16 cellular contexts compared by ENCODE assay signal in the genomic region with DNA sequence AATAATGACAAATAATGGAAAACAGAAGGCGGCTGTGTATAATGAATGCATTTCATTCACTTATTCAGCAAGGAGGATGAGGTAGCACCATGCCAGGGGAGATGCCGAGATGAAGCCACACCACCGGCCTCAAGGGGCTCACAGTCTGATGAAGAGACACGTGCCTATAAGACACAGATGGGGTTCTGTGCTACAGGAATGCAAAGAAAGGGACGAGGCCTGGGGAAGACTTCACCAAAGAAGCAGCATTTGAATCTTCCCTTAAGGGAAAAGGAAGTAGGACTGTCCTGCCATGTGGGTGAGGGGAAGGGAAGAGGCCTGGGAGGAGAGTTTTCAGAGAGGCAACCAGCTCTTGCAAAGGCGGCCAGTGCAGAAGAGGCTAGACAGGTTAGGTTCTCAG.
DNase-seq lines count a peak whose midpoint lies in the region; ATAC-seq and TF ChIP-seq lines count a peak whose summit lies in the region.
"Had no signal": no experiment of that assay in that cellular context is flagged by ENCODE, and none has a peak within 500 bp of the region (broad histone marks: within the 10 kb centered on the region; RNA-seq: fewer than 3 reads in every experiment).

No MANE protein-coding gene starts in this region.

- no peaks in the 10 kb centered on the region for H3K9me3 Mint-ChIP-seq in dendritic cell treated with granulocyte-macrophage colony-stimulating factor and Interleukin-4, amounts not matched to agents 40 ng/mL and 50 ng/mL, for 4 days
- H3K9me3 Mint-ChIP-seq: immature natural killer cell had no signal

- no peaks in the 10 kb centered on the region for H3K36me3 Mint-ChIP-seq in dendritic cell treated with granulocyte-macrophage colony-stimulating factor and Interleukin-4, amounts not matched to agents 40 ng/mL and 50 ng/mL, for 4 days (ENCODE audit: low read depth)
- H3K36me3 Mint-ChIP-seq: immature natural killer cell had no signal

- no peaks in the 10 kb centered on the region for H3K9me3 ChIP-seq in muscle layer of duodenum (ENCODE audit: control insufficient read depth in 1 of 2, low read length in 2 of 2)
- H3K9me3 ChIP-seq in transverse colon = no peaks in the 10 kb centered on the region
- no peaks in the 10 kb centered on the region for H3K9me3 ChIP-seq in esophagus squamous epithelium
- H3K9me3 ChIP-seq: mucosa of descending colon had no signal

- H3K27me3 Mint-ChIP-seq in dendritic cell treated with granulocyte-macrophage colony-stimulating factor and Interleukin-4, amounts not matched to agents 40 ng/mL and 50 ng/mL, for 4 days = peaks cover 8% of the 10 kb centered on the region

- no peaks in the 10 kb centered on the region for H3K27me3 ChIP-seq in muscle layer of duodenum (ENCODE audit: low read depth, low read length)
- H3K27me3 ChIP-seq in transverse colon = no peaks in the 10 kb centered on the region
- no peaks in the 10 kb centered on the region for H3K27me3 ChIP-seq in esophagus squamous epithelium

- H3K36me3 ChIP-seq in muscle layer of duodenum (ENCODE audit: control insufficient read depth in 1 of 2, insufficient read depth in 2 of 2, low read length in 2 of 2) (no peaks in the 10 kb centered on the region), transverse colon (no peaks in the 10 kb centered on the region), esophagus squamous epithelium (no peaks in the 10 kb centered on the region)
- H3K36me3 ChIP-seq: WERI-Rb-1 had no signal

- H3K27ac Mint-ChIP-seq in dendritic cell treated with granulocyte-macrophage colony-stimulating factor and Interleukin-4, amounts not matched to agents 40 ng/mL and 50 ng/mL, for 4 days = peak overlapping the region; percentile 56

- H3K4me1 ChIP-seq in muscle layer of duodenum (ENCODE audit: control insufficient read depth in 1 of 2, insufficient read depth in 2 of 2, low read length in 2 of 2) (peaks cover 13 to 25% of the 10 kb centered on the region in 2 donors), transverse colon (peaks cover 22 to 54% (median 36%) of the 10 kb centered on the region in 4 donors), esophagus squamous epithelium (peaks cover 27 to 73% (median 32%) of the 10 kb centered on the region in 3 donors)

- H3K27ac ChIP-seq in muscle layer of duodenum (ENCODE audit: low read length) (peak overlapping the region; percentile 82), transverse colon (peak overlapping the region; percentile 92 to 95 (median 94)), esophagus squamous epithelium (peak overlapping the region in 2 of 4 donors; percentile 92 to 95)
- H3K27ac ChIP-seq: GM23248, WERI-Rb-1 had no signal

- H3K4me3 ChIP-seq in muscle layer of duodenum (ENCODE audit: low read depth in 1 of 2, low read length in 2 of 2) (no peak overlapping the region), transverse colon (no peak overlapping the region), esophagus squamous epithelium (no peak overlapping the region)
- H3K4me3 ChIP-seq: GM23248, mucosa of descending colon had no signal

- TF ChIP-seq CTCF in transverse colon (IDR thresholded peaks at IDR 0.05) (no peak), esophagus squamous epithelium (IDR thresholded peaks at IDR 0.05) (no peak)

- TF ChIP-seq POLR2A in transverse colon (IDR thresholded peaks at IDR 0.05) (no peak), esophagus squamous epithelium (IDR thresholded peaks at IDR 0.05) (no peak)

- in situ Hi-C loops in transverse colon (cut with MboI; ENCODE audit: low pct_ligation_motif_present in 1 of 4, low pct_unique_long_range_greater_than_20kb in 1 of 4, low sequenced_read_pairs in 3 of 4) = no loop called here

- TF ChIP-seq EP300 in transverse colon (IDR thresholded peaks at IDR 0.05; ENCODE audit: low read depth) = no peak

- no peak overlapping the region for H3K4me3 Mint-ChIP-seq in dendritic cell treated with granulocyte-macrophage colony-stimulating factor and Interleukin-4, amounts not matched to agents 40 ng/mL and 50 ng/mL, for 4 days

- ATAC-seq in GM21360 (IDR thresholded peaks at IDR 0.05; ENCODE audit: unreplicated experiment) = no peak
- no peak for ATAC-seq in GM21717 (IDR thresholded peaks at IDR 0.05; ENCODE audit: unreplicated experiment)

- 70 to 76% methylated on average over 6 of the region's 6 CpGs for WGBS in transverse colon (ENCODE audit: low coverage in 1 of 2), 2 donors
- WGBS in esophagus squamous epithelium, 2 donors = 76 to 86% methylated on average over 6 of the region's 6 CpGs

- H3K4me1 Mint-ChIP-seq in dendritic cell treated with granulocyte-macrophage colony-stimulating factor and Interleukin-4, amounts not matched to agents 40 ng/mL and 50 ng/mL, for 4 days (ENCODE audit: low read depth) = peaks cover 38% of the 10 kb centered on the region

- intact Hi-C loops in dendritic cell treated with granulocyte-macrophage colony-stimulating factor and Interleukin-4, amounts not matched to agents 40 ng/mL and 50 ng/mL, for 4 days (cut with micrococcal nuclease) = no loop called here
- intact Hi-C loops in transverse colon (cut with DNase I; ENCODE audit: low total_unique reads) (loop anchor here (10.0 kb wide), 1 partner anchor 97 kb away; a partner anchor contains a TSS), esophagus squamous epithelium (cut with DNase I) (no loop called here)

- DNase-seq in NCI-H82 (lab: John Stamatoyannopoulos, UW) (peak; percentile 29), NCI-H82 treated with DMSO at 0.1 percent for 48 hours (lab: John Stamatoyannopoulos, UW; ENCODE audit: unreplicated experiment) (no peak), transverse colon (no peak), esophagus squamous epithelium (lab: John Stamatoyannopoulos, UW) (no peak)
- DNase-seq: activated CD8-positive, alpha-beta memory T cell treated with anti-CD3 and anti-CD28 coated beads for 24 hours; Calu3; immature natural killer cell; NCI-H446 treated with DMSO at 0.1 percent for 48 hours; OCI-M1; WERI-Rb-1 had no signal
